In genomic region chr18:54958711-54959625, GRCh38 we compare ENCODE assay signal across 8 cellular contexts. TPM values are rescaled to one million over a fixed set of nuclear protein-coding genes. Genes with fewer than 3 reads are reported as not detected.
A peak's percentile ranks its signal among the peaks of the same experiment; 100 is the strongest.
DNase-seq lines count a peak whose midpoint lies in the region; ATAC-seq and TF ChIP-seq lines count a peak whose summit lies in the region.

CCDC68 (minus strand) TSS chr18:54959461; CDS start chr18:54942791, 16,670 bp downstream.

- H3K9me3 Mint-ChIP-seq in T-helper 2 cell treated with Interferon-gamma antibody and Interleukin-4, amounts not matched to agents 5 μg/mL and 100 μg/mL, for 36 hours: no peaks in the 10 kb centered on the region

- H3K36me3 ChIP-seq in colonic mucosa (no peaks in the 10 kb centered on the region), thymus (ENCODE audit: control insufficient read depth, insufficient read depth) (no peaks in the 10 kb centered on the region)

- no peak within 1 kb of the TSS for H3K27ac Mint-ChIP-seq in T-helper 2 cell treated with Interferon-gamma antibody and Interleukin-4, amounts not matched to agents 5 μg/mL and 100 μg/mL, for 36 hours

- H3K4me3 ChIP-seq in colonic mucosa (peak within 1 kb of the TSS; percentile 63), thymus (ENCODE audit: low read length) (peak within 1 kb of the TSS; percentile 28)

- peak within 1 kb of the TSS; percentile 83 for H3K27ac ChIP-seq in colonic mucosa
- H3K27ac ChIP-seq in thymus (ENCODE audit: low read depth): no peak within 1 kb of the TSS

- ATAC-seq in HG03159 (IDR thresholded peaks at IDR 0.05; ENCODE audit: unreplicated experiment): no peak
- ATAC-seq in HG03196 (IDR thresholded peaks at IDR 0.05; ENCODE audit: unreplicated experiment): no peak

- no peak for DNase-seq in T-helper 2 cell treated with Interferon-gamma antibody and Interleukin-4, amounts not matched to agents 5 μg/mL and 100 μg/mL, for 36 hours (ENCODE audit: low spot score)
- no peak for DNase-seq in T-helper 2 cell
- peak; percentile 85 for DNase-seq in colonic mucosa
- peak; percentile 87 for DNase-seq in left kidney (ENCODE audit: low read depth, low spot score)
- no peak for DNase-seq in NOMO-1 treated with dmso at 0.1 percent for 144 hours (lab: John Stamatoyannopoulos, UW; ENCODE audit: unreplicated experiment)

- no peak for TF ChIP-seq CTCF in colonic mucosa (IDR thresholded peaks at IDR 0.05)

- H3K27me3 Mint-ChIP-seq in T-helper 2 cell treated with Interferon-gamma antibody and Interleukin-4, amounts not matched to agents 5 μg/mL and 100 μg/mL, for 36 hours (ENCODE audit: low read depth): peaks cover 69% of the 10 kb centered on the region

- WGBS in thymus: 11% methylated on average over 57 of the region's 57 CpGs

- H3K4me3 Mint-ChIP-seq in T-helper 2 cell treated with Interferon-gamma antibody and Interleukin-4, amounts not matched to agents 5 μg/mL and 100 μg/mL, for 36 hours: peak within 1 kb of the TSS; percentile 40

- no peaks in the 10 kb centered on the region for H3K4me1 Mint-ChIP-seq in T-helper 2 cell treated with Interferon-gamma antibody and Interleukin-4, amounts not matched to agents 5 μg/mL and 100 μg/mL, for 36 hours (ENCODE audit: low read depth)

- H3K4me1 ChIP-seq in colonic mucosa (no peaks in the 10 kb centered on the region), thymus (ENCODE audit: control insufficient read depth, insufficient read depth, low read length) (no peaks in the 10 kb centered on the region)

- intact Hi-C loops in colonic mucosa (cut with DNase I): no loop called here

- H3K9me3 ChIP-seq in colonic mucosa: no peaks in the 10 kb centered on the region
- H3K9me3 ChIP-seq in thymus (ENCODE audit: control insufficient read depth): no peaks in the 10 kb centered on the region

- H3K27me3 ChIP-seq in colonic mucosa: no peaks in the 10 kb centered on the region
- H3K27me3 ChIP-seq in thymus (ENCODE audit: control insufficient read depth, insufficient read depth): peaks cover 13% of the 10 kb centered on the region

- H3K36me3 Mint-ChIP-seq in T-helper 2 cell treated with Interferon-gamma antibody and Interleukin-4, amounts not matched to agents 5 μg/mL and 100 μg/mL, for 36 hours (ENCODE audit: low read depth): no peaks in the 10 kb centered on the region

- H3K9ac ChIP-seq in colonic mucosa (ENCODE audit: low read depth in 2 of 2, low read length in 2 of 2): peak within 1 kb of the TSS; percentile 58 to 89

RNA-seq across cellular contexts. Expression of gene CCDC68, which starts in this region (rescaled TPM):
- total RNA-seq in colonic mucosa: 10 to 100 TPM; 22.3 to 46.8 TPM
- 1.8 TPM for polyA plus RNA-seq in thymus

Comparison
In these comparisons a context has a peak if more than half of its experiments do, and no peak if none do; other contexts are left out.
1. DNase-seq: peak in colonic mucosa (single experiment) and left kidney (single experiment); none in T-helper 2 cell treated with Interferon-gamma antibody and Interleukin-4, amounts not matched to agents 5 μg/mL and 100 μg/mL, for 36 hours (single experiment), T-helper 2 cell (0 of 5) and NOMO-1 treated with dmso at 0.1 percent for 144 hours (single experiment).